Comparison of ENCODE assay signal across 9 cellular contexts in the genomic region with DNA sequence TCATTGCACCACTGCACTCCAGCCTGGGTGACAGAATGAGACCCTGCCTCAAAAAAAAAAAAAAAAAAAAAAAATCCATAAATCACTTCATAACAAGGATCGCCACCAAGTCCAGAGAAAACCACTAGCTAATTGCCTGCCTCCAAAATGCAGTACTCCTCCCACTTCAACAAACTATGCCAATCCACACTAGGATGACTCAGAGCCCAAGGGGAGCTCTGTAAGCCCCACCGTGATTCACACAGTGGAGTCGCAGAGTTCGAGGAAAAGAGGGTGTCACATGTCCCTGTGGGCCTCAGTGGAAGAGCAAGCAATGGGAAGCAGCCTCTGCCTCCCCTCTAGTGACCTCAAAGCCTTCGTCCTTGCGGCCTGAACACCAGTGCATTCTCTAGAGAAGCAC. TPM values are rescaled to one million over a fixed set of nuclear protein-coding genes. Genes with fewer than 3 reads are reported as not detected.
A peak's percentile ranks its signal among the peaks of the same experiment; 100 is the strongest.
DNase-seq lines count a peak whose midpoint lies in the region; ATAC-seq, FAIRE-seq and TF ChIP-seq lines count a peak whose summit lies in the region.
"Had no signal": no experiment of that assay in that cellular context is flagged by ENCODE, and none has a peak within 500 bp of the region (broad histone marks: within the 10 kb centered on the region; RNA-seq: fewer than 3 reads in every experiment).

No MANE protein-coding gene starts in this region.

- H3K27me3 ChIP-seq in small intestine (ENCODE audit: control insufficient read depth in 2 of 2, insufficient read depth in 2 of 2, low read length in 2 of 2): no peaks in the 10 kb centered on the region

- peak overlapping the region in 2 of 3 donors; percentile 67 to 71 for H3K27ac Mint-ChIP-seq in IgD-negative memory B cell

- TF ChIP-seq CTCF in astrocyte of the spinal cord (IDR thresholded peaks at IDR 0.05; ENCODE audit: low read depth, low read length) (no peak), omental fat pad (IDR thresholded peaks at IDR 0.05) (no peak)

- 62 to 75% (median 67%) methylated on average over 6 of the region's 6 CpGs for WGBS in small intestine, 3 donors

- ATAC-seq in omental fat pad (ENCODE audit: low FRiP score) (peak; percentile 86), HG03460 (IDR thresholded peaks at IDR 0.05; ENCODE audit: unreplicated experiment) (no peak), GM21390 (IDR thresholded peaks at IDR 0.05; ENCODE audit: unreplicated experiment) (no peak)

- H3K36me3 ChIP-seq in small intestine (ENCODE audit: control insufficient read depth in 2 of 2, insufficient read depth in 2 of 2, low read length in 2 of 2): peaks cover 42 to 53% of the 10 kb centered on the region in 2 donors

- in situ Hi-C loops in astrocyte of the spinal cord (cut with HindIII; ENCODE audit: low sequenced_read_pairs): no loop called here

- H3K27me3 Mint-ChIP-seq in IgD-negative memory B cell: no peaks in the 10 kb centered on the region

- FAIRE-seq in small intestine (lab: Jason Lieb, UNC): no peak
- FAIRE-seq: kidney had no signal

- no peak overlapping the region for H3K27ac ChIP-seq in small intestine (ENCODE audit: low read depth in 1 of 2, low read length in 1 of 2)

- H3K4me1 ChIP-seq in small intestine (ENCODE audit: control insufficient read depth in 2 of 2, insufficient read depth in 1 of 2, low read depth in 1 of 2, low read length in 1 of 2): no peaks in the 10 kb centered on the region

- peaks cover 0 to 5% (median 4%) of the 10 kb centered on the region in 3 donors for H3K4me1 Mint-ChIP-seq in IgD-negative memory B cell

- H3K4me3 Mint-ChIP-seq in IgD-negative memory B cell: no peak overlapping the region

- H3K4me3 ChIP-seq in astrocyte of the spinal cord (ENCODE audit: low read depth, low read length): no peak overlapping the region
- no peak overlapping the region for H3K4me3 ChIP-seq in small intestine (ENCODE audit: low read depth in 1 of 2, low read length in 2 of 2)

- no peaks in the 10 kb centered on the region for H3K9me3 Mint-ChIP-seq in IgD-negative memory B cell

- no peaks in the 10 kb centered on the region for H3K9me3 ChIP-seq in small intestine (ENCODE audit: control insufficient read depth, low read depth)

- peaks cover 3% of the 10 kb centered on the region for H3K36me3 Mint-ChIP-seq in IgD-negative memory B cell

- DNase-seq in CD1c-positive myeloid dendritic cell (ENCODE audit: extremely low spot score) (peak; percentile 56), astrocyte of the spinal cord (ENCODE audit: low read depth, low spot score) (peak; percentile 87), omental fat pad (ENCODE audit: low spot score) (no peak), hippocampal formation (lab: John Stamatoyannopoulos, UW) (no peak), small intestine (no peak)
- DNase-seq: kidney had no signal

RNA-seq across cellular contexts. Expression of gene SNHG17, which starts 9.1 kb away (rescaled TPM):
- polyA plus RNA-seq in IgD-negative memory B cell (114 TPM), small intestine (10 to 100 TPM; 24.8 to 35.7 (median 35.7) TPM)
- total RNA-seq in omental fat pad: 10 to 100 TPM; 19.5 to 66.1 (median 33.4) TPM

RNA-seq across cellular contexts. Expression of gene RALGAPB, which starts 46.6 kb away (rescaled TPM):
- 13.0 TPM for polyA plus RNA-seq in IgD-negative memory B cell
- 10 to 100 TPM; 27.1 to 39.9 (median 32.3) TPM for total RNA-seq in omental fat pad
- polyA plus RNA-seq in small intestine: 10 to 100 TPM in 2 of 3 donors, 1 to 10 TPM in 1; 9.9 to 21.0 (median 13.2) TPM

Comparison
In these comparisons a context has a peak if more than half of its experiments do, and no peak if none do; other contexts are left out.
1. DNase-seq: peak in CD1c-positive myeloid dendritic cell (single experiment) and astrocyte of the spinal cord (single experiment); none in omental fat pad (single experiment), hippocampal formation (0 of 2) and small intestine (single experiment).